ENCODE assay signal across 25 cellular contexts in genomic region chr4:181946902-181947301, GRCh38.
A peak's percentile ranks its signal among the peaks of the same experiment; 100 is the strongest.
DNase-seq lines count a peak whose midpoint lies in the region; ATAC-seq and TF ChIP-seq lines count a peak whose summit lies in the region.
"Had no signal": no experiment of that assay in that cellular context is flagged by ENCODE, and none has a peak within 500 bp of the region (broad histone marks: within the 10 kb centered on the region; RNA-seq: fewer than 3 reads in every experiment).

No MANE protein-coding gene starts in this region.

- no peak overlapping the region for H3K27ac ChIP-seq in uterus
- H3K27ac ChIP-seq: GM23248 had no signal

- no peaks in the 10 kb centered on the region for H3K4me1 Mint-ChIP-seq in activated T-helper 17 cell treated with anti-CD3 and anti-CD28 coated beads, Interleukin-2, amount 50 U/mL, for 72 hours
- H3K4me1 Mint-ChIP-seq in nephron progenitor cell: no peaks in the 10 kb centered on the region

- no peaks in the 10 kb centered on the region for H3K27me3 Mint-ChIP-seq in activated T-helper 17 cell treated with anti-CD3 and anti-CD28 coated beads, Interleukin-2, amount 50 U/mL, for 72 hours
- H3K27me3 Mint-ChIP-seq in nephron progenitor cell (ENCODE audit: low read depth, poor library complexity): peaks cover 8% of the 10 kb centered on the region

- no peaks in the 10 kb centered on the region for H3K9me3 Mint-ChIP-seq in activated T-helper 17 cell treated with anti-CD3 and anti-CD28 coated beads, Interleukin-2, amount 50 U/mL, for 72 hours
- no peaks in the 10 kb centered on the region for H3K9me3 Mint-ChIP-seq in nephron progenitor cell
- H3K9me3 Mint-ChIP-seq: T-helper 1 cell treated with Interleukin-12 subunit alpha and Interleukin-12 subunit beta and Interleukin-4 antibody, amounts not matched to agents 30 μg/mL and 1 μg/mL, for 36 hours had no signal

- no peak overlapping the region for H3K27ac Mint-ChIP-seq in activated T-helper 17 cell treated with anti-CD3 and anti-CD28 coated beads, Interleukin-2, amount 50 U/mL, for 72 hours
- H3K27ac Mint-ChIP-seq in nephron progenitor cell: no peak overlapping the region
- H3K27ac Mint-ChIP-seq: T-helper 1 cell treated with Interleukin-12 subunit alpha and Interleukin-12 subunit beta and Interleukin-4 antibody, amounts not matched to agents 30 μg/mL and 1 μg/mL, for 36 hours had no signal

- TF ChIP-seq CTCF in LNCaP clone FGC (IDR thresholded peaks at IDR 0.05; ENCODE audit: control insufficient read depth, extremely low read depth, insufficient read depth): no peak
- TF ChIP-seq CTCF in uterus (IDR thresholded peaks at IDR 0.05): no peak
- no peak for TF ChIP-seq CTCF in nephron progenitor cell (IDR thresholded peaks at IDR 0.05)

- H3K9me3 ChIP-seq in uterus: no peaks in the 10 kb centered on the region
- H3K9me3 ChIP-seq: BE2C, HAP-1, SK-N-SH had no signal

- no peaks in the 10 kb centered on the region for H3K36me3 Mint-ChIP-seq in activated T-helper 17 cell treated with anti-CD3 and anti-CD28 coated beads, Interleukin-2, amount 50 U/mL, for 72 hours (ENCODE audit: low read depth)
- no peaks in the 10 kb centered on the region for H3K36me3 Mint-ChIP-seq in nephron progenitor cell (ENCODE audit: low read depth)

- H3K4me3 Mint-ChIP-seq in activated T-helper 17 cell treated with anti-CD3 and anti-CD28 coated beads, Interleukin-2, amount 50 U/mL, for 72 hours: no peak overlapping the region
- H3K4me3 Mint-ChIP-seq in nephron progenitor cell: no peak overlapping the region
- H3K4me3 Mint-ChIP-seq: T-helper 1 cell treated with Interleukin-12 subunit alpha and Interleukin-12 subunit beta and Interleukin-4 antibody, amounts not matched to agents 30 μg/mL and 1 μg/mL, for 36 hours had no signal

- intact Hi-C loops in uterus (cut with DNase I; ENCODE audit: low total_unique reads): no loop called here

- no peaks in the 10 kb centered on the region for H3K36me3 ChIP-seq in uterus
- H3K36me3 ChIP-seq: BE2C, HAP-1 had no signal

- ATAC-seq in activated T-helper 17 cell treated with anti-CD3 and anti-CD28 coated beads, Interleukin-2, amount 50 U/mL, for 72 hours (replicated peaks): no peak
- ATAC-seq in GM19351 (IDR thresholded peaks at IDR 0.05; ENCODE audit: unreplicated experiment): no peak

- H3K4me3 ChIP-seq in LNCaP clone FGC (ENCODE audit: low read depth, low read length) (no peak overlapping the region), uterus (no peak overlapping the region)
- H3K4me3 ChIP-seq: GM23248, HAP-1 had no signal

- DNase-seq in NCI-H510A treated with DMSO at 0.1 percent for 48 hours (lab: John Stamatoyannopoulos, UW) (peak; percentile 3), NCI-H510A (lab: John Stamatoyannopoulos, UW) (no peak), LNCaP clone FGC (ENCODE audit: low read depth) (peak; percentile 30), NCI-H748 treated with DMSO at 0.1 percent for 48 hours (lab: John Stamatoyannopoulos, UW) (peak; percentile 50), uterus (no peak), nephron progenitor cell (no peak)
- DNase-seq: 8988T, ACHN, BE2C, Calu3, GF-D8, GM23248, Karpas-422, MV-4-11, NCI-H1105, NCI-H146, NCI-H1930, NCI-H446 treated with DMSO at 0.1 percent for 48 hours, NCI-H774, SK-N-SH, SW 1271 had no signal

- H3K27me3 ChIP-seq in uterus: no peaks in the 10 kb centered on the region
- H3K27me3 ChIP-seq: BE2C had no signal

- H3K4me1 ChIP-seq in uterus: no peaks in the 10 kb centered on the region

- TF ChIP-seq POLR2A in uterus (IDR thresholded peaks at IDR 0.05): no peak

Comparison
In these comparisons a context has a peak if more than half of its experiments do, and no peak if none do; other contexts are left out.
1. DNase-seq: peak in NCI-H510A treated with DMSO at 0.1 percent for 48 hours (single experiment), LNCaP clone FGC (single experiment) and NCI-H748 treated with DMSO at 0.1 percent for 48 hours (single experiment); none in NCI-H510A (single experiment), uterus (0 of 2) and nephron progenitor cell (single experiment).